In the genomic region with DNA sequence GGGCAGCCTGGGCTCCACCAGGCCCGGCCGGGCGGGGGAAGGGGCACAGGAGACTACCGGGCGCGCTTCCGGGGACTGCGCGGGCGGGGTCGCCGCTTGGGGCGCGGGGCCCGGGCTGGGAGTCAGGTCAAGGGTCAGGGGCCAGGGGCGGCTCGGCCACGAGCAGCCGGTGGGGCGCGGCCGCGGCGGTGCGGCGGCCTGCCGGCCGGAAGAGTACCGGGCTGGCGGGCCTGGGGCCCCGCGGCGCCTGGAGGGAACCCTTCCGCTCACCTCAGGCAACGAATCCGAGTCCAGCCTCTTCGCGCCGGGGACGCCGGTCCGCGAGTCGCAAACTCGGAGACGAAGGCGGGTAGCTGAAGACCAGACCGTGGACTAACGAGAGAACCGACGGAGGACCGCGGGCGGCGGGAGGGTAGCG, we compare ENCODE assay signal across 8 cellular contexts. TPM values are rescaled to one million over a fixed set of nuclear protein-coding genes. Genes with fewer than 3 reads are reported as not detected.
DNase-seq lines count a peak whose midpoint lies in the region; ATAC-seq, FAIRE-seq and TF ChIP-seq lines count a peak whose summit lies in the region.

No MANE protein-coding gene starts in this region.

- peak overlapping the region; percentile 88 to 96 (median 92) for H3K4me3 Mint-ChIP-seq in CD8-positive, alpha-beta memory T cell

- TF ChIP-seq POLR2A in IMR-90 (IDR thresholded peaks at IDR 0.05; ENCODE audit: low read depth, low read length) = no peak

- peaks cover 0 to 2% of the 10 kb centered on the region in 2 donors for H3K27me3 Mint-ChIP-seq in CD8-positive, alpha-beta memory T cell

- H3K4me1 Mint-ChIP-seq in CD8-positive, alpha-beta memory T cell = peaks cover 68 to 82% (median 74%) of the 10 kb centered on the region in 3 donors

- no peaks in the 10 kb centered on the region for H3K27me3 ChIP-seq in CD8-positive, alpha-beta memory T cell (ENCODE audit: insufficient read depth, low read length, poor library complexity, severe bottlenecking)
- no peaks in the 10 kb centered on the region for H3K27me3 ChIP-seq in IMR-90 (ENCODE audit: control insufficient read depth, insufficient read depth, low read length)
- no peaks in the 10 kb centered on the region for H3K27me3 ChIP-seq in neuron (ENCODE audit: insufficient read depth, low read length)

- TF ChIP-seq CTCF in IMR-90 (conservative IDR thresholded peaks at IDR 0.05; ENCODE audit: low read depth, low read length) = no peak
- no peak for TF ChIP-seq CTCF in fibroblast of mammary gland (conservative IDR thresholded peaks at IDR 0.05; ENCODE audit: control insufficient read depth, insufficient read depth, low read depth, low read length)
- no peak for TF ChIP-seq CTCF in GM13977 (IDR thresholded peaks at IDR 0.05; ENCODE audit: extremely low read depth, insufficient read depth, missing control alignments)

- peak overlapping the region; percentile 65 for H3K18ac ChIP-seq in IMR-90 (ENCODE audit: low read depth, low read length)

- peak; percentile 28 for ATAC-seq in GM21515 (IDR thresholded peaks at IDR 0.05; ENCODE audit: unreplicated experiment)
- ATAC-seq in IMR-90 (ENCODE audit: low read depth) = peak; percentile 17

- peak overlapping the region; percentile 65 for H3K4me3 ChIP-seq in CD8-positive, alpha-beta memory T cell (ENCODE audit: low read length)
- H3K4me3 ChIP-seq in IMR-90 (ENCODE audit: insufficient read depth, low read depth, low read length) (peak overlapping the region; percentile 78), fibroblast of mammary gland (ENCODE audit: control insufficient read depth, low read depth, low read length) (peak overlapping the region; percentile 96), neuron (ENCODE audit: low read length) (peak overlapping the region; percentile 81)

- H3K4me2 ChIP-seq in IMR-90 (ENCODE audit: low read depth, low read length) = no peak overlapping the region

- in situ Hi-C loops in IMR-90 (cut with MboI; ENCODE audit: low sequenced_read_pairs) (loop anchor here (5.0 kb wide), 1 partner anchor 59 kb away; no protein-coding TSS in a partner anchor), GM13977 (cut with MboI; ENCODE audit: low pct_unique_long_range_greater_than_20kb, low sequenced_read_pairs, unreplicated experiment) (no loop called here)

- peak overlapping the region; percentile 98 for H2AK9ac ChIP-seq in IMR-90 (replicated peaks; ENCODE audit: low read depth, low read length, poor library complexity)

- H2AFZ ChIP-seq in IMR-90 (replicated peaks; ENCODE audit: low read length, poor library complexity) (peak overlapping the region; percentile 92), neuron (ENCODE audit: low read depth, low read length) (peak overlapping the region; percentile 49)

- peaks cover 12 to 44% of the 10 kb centered on the region in 2 experiments; a peak in 3 of 4 replicates for H3K79me1 ChIP-seq in IMR-90 (ENCODE audit: low read depth in 1 of 2, low read length in 2 of 2)

- peak overlapping the region; percentile 49 to 92; a peak in 2 of 4 replicates for H4K8ac ChIP-seq in IMR-90 (ENCODE audit: low read depth in 2 of 2, low read length in 2 of 2)

- no peaks in the 10 kb centered on the region for H3K9me3 ChIP-seq in CD8-positive, alpha-beta memory T cell (ENCODE audit: low read length)
- H3K9me3 ChIP-seq in IMR-90 (ENCODE audit: control insufficient read depth, insufficient read depth, low read length) = no peaks in the 10 kb centered on the region
- H3K9me3 ChIP-seq in neuron (ENCODE audit: low read length) = no peaks in the 10 kb centered on the region

- peak overlapping the region; percentile 90 for H4K91ac ChIP-seq in IMR-90 (ENCODE audit: insufficient read depth, low read depth, low read length)

- H3K9me3 Mint-ChIP-seq in CD8-positive, alpha-beta memory T cell = no peaks in the 10 kb centered on the region

- no peak for TF ChIP-seq RAD21 in IMR-90 (IDR thresholded peaks at IDR 0.05; ENCODE audit: low read length)

- peaks cover 76% of the 10 kb centered on the region for H3K4me1 ChIP-seq in CD8-positive, alpha-beta memory T cell (ENCODE audit: insufficient read depth, low read length)
- H3K4me1 ChIP-seq in IMR-90 (ENCODE audit: control insufficient read depth, insufficient read depth, low read length) (peaks cover 9% of the 10 kb centered on the region), neuron (ENCODE audit: insufficient read depth, low read length) (peaks cover 21% of the 10 kb centered on the region)

- H2BK15ac ChIP-seq in IMR-90 (ENCODE audit: low read depth, low read length) = no peak overlapping the region

- peaks cover 6% of the 10 kb centered on the region for H3K36me3 ChIP-seq in CD8-positive, alpha-beta memory T cell (ENCODE audit: insufficient read depth, low read length)
- H3K36me3 ChIP-seq in IMR-90 (ENCODE audit: control insufficient read depth, insufficient read depth, low read length) (peaks cover 14% of the 10 kb centered on the region), neuron (ENCODE audit: insufficient read depth, low read length) (peaks cover 11% of the 10 kb centered on the region)

- peak overlapping the region; percentile 69; the same call in 1 of the 2 replicates for H2BK120ac ChIP-seq in IMR-90 (ENCODE audit: low read depth, low read length)

- no peak overlapping the region for H2BK20ac ChIP-seq in IMR-90 (ENCODE audit: low read depth, low read length)

- H3K9ac ChIP-seq in IMR-90 (ENCODE audit: low read depth, low read length) = peak overlapping the region; percentile 97

- H4K20me1 ChIP-seq in IMR-90 (ENCODE audit: insufficient read depth, low read length) = peaks cover 47% of the 10 kb centered on the region

- H3K27ac ChIP-seq in CD8-positive, alpha-beta memory T cell (ENCODE audit: low read depth, low read length) = peak overlapping the region; percentile 91
- H3K27ac ChIP-seq in IMR-90 (ENCODE audit: insufficient read depth, low read length) = peak overlapping the region; percentile 96

- peaks cover 22% of the 10 kb centered on the region for H3K9me1 ChIP-seq in IMR-90 (ENCODE audit: insufficient read depth, low read length)

- H3K36me3 Mint-ChIP-seq in CD8-positive, alpha-beta memory T cell = peaks cover 0 to 27% (median under 1%) of the 10 kb centered on the region in 3 donors

- WGBS in IMR-90 (ENCODE audit: extremely low coverage in 2 of 2, insufficient read length in 1 of 2), 2 experiments = 1% methylated on average over 22 of the region's 56 CpGs; no CpG with 5 or more reads in 1 of the 2 experiments

- H3K27ac Mint-ChIP-seq in CD8-positive, alpha-beta memory T cell = peak overlapping the region in 5 of 8 donors; percentile 90 to 95 (median 94)

- peak overlapping the region; percentile 95 for H2AK5ac ChIP-seq in IMR-90 (ENCODE audit: low read depth, low read length)

- CTCF ChIA-PET in CD8-positive, alpha-beta memory T cell (lab: Charles Lee) = interaction anchor here (1.2 to 3.1 kb wide), 4 partner anchors 38 to 303 kb away, joined by 4 to 19 read pairs (median 8); a partner anchor contains a TSS
- CTCF ChIA-PET in IMR-90 (lab: Yijun Ruan, JAX) = no interaction called here

- H3K56ac ChIP-seq in IMR-90 (ENCODE audit: extremely low read depth, insufficient read depth, low read length) = peak overlapping the region; percentile 89

- POLR2A ChIA-PET in CD8-positive, alpha-beta memory T cell (lab: Charles Lee) = interaction anchor here (0.6 to 3.4 kb wide), 13 partner anchors 7 to 422 kb away, joined by 3 to 53 read pairs (median 5); a partner anchor contains a TSS
- POLR2A ChIA-PET in IMR-90 (lab: Charles Lee; ENCODE audit: unreplicated experiment) = interaction anchor here (0.6 to 1.1 kb wide), 6 partner anchors 10 to 119 kb away, joined by 3 to 6 read pairs (median 3); no protein-coding TSS in a partner anchor

- peak overlapping the region; percentile 67; the same call in 1 of the 2 replicates for H4K5ac ChIP-seq in IMR-90 (ENCODE audit: low read depth, low read length)

- peak overlapping the region; percentile 97 for H2BK5ac ChIP-seq in IMR-90 (ENCODE audit: low read depth, low read length, poor library complexity, severe bottlenecking)

- no TSS peak for BruUV-seq in IMR-90 (replicated peaks; lab: Mats Ljungman, UMichigan)

- FAIRE-seq in urothelium cell line (lab: Jason Lieb, UNC) = no peak

- H3K23ac ChIP-seq in IMR-90 (ENCODE audit: low read depth, low read length) = peak overlapping the region; percentile 94

- peak in 3 of 5 donors; percentile 44 to 71 (median 54) for DNase-seq in CD8-positive, alpha-beta memory T cell
- no peak for DNase-seq in IMR-90
- DNase-seq in activated T-cell treated with anti-CD3 and anti-CD28 coated beads for 48 hours (ENCODE audit: low read depth) = peak; percentile 52
- no peak for DNase-seq in fibroblast of mammary gland (ENCODE audit: low read depth)
- DNase-seq in urothelium cell line (ENCODE audit: low spot score) = peak; percentile 53
- DNase-seq in GM13977 (ENCODE audit: low spot score) = no peak

- intact Hi-C loops in IMR-90 (cut with micrococcal nuclease) = loop anchor here (2.0 to 5.0 kb wide), 3 partner anchors 49 to 261 kb away; a partner anchor contains a TSS

- H3K4ac ChIP-seq in IMR-90 (ENCODE audit: low read depth, low read length) = peak overlapping the region; percentile 97

- H3K14ac ChIP-seq in IMR-90 (replicated peaks; ENCODE audit: low read depth, low read length) = peak overlapping the region; percentile 98

- dilution Hi-C loops in IMR-90 (cut with HindIII; ENCODE audit: low sequenced_read_pairs, unreplicated experiment) = no loop called here

RNA-seq across cellular contexts. Expression of a gene that starts 0.2 kb away (rescaled TPM):
- total RNA-seq in CD8-positive, alpha-beta memory T cell = 100 to 1,000 TPM; 478 to 506 TPM
- 678 TPM for polyA plus RNA-seq in CD8-positive, alpha-beta memory T cell
- 879 and 897 TPM in 2 replicates for total RNA-seq in IMR-90 (2012; rRNA removed)
- polyA plus RNA-seq in IMR-90 (2012; rRNA removed) = 369 and 383 TPM in 2 replicates
- 692 and 1,180 TPM in 2 replicates for polyA plus RNA-seq in IMR-90 (2012; cell fraction: cytosol; rRNA removed)
- polyA plus RNA-seq in IMR-90 (2012; cell fraction: nucleus; rRNA removed; ENCODE audit: low replicate concordance) = 208 and 242 TPM in 2 replicates

RNA-seq across cellular contexts. Expression of a gene that starts 0.7 kb away (rescaled TPM):
- 10 to 100 TPM; 21.3 to 23.2 TPM for total RNA-seq in CD8-positive, alpha-beta memory T cell
- 38.4 TPM for polyA plus RNA-seq in CD8-positive, alpha-beta memory T cell
- 12.8 and 15.1 TPM in 2 replicates for total RNA-seq in IMR-90 (2012; rRNA removed)
- polyA plus RNA-seq in IMR-90 (2012; rRNA removed) = 43.2 and 46.6 TPM in 2 replicates
- polyA plus RNA-seq in IMR-90 (2012; cell fraction: cytosol; rRNA removed) = 32.0 and 57.4 TPM in 2 replicates
- 14.9 and 15.1 TPM in 2 replicates for polyA plus RNA-seq in IMR-90 (2012; cell fraction: nucleus; rRNA removed; ENCODE audit: low replicate concordance)

RNA-seq across cellular contexts. Expression of a gene that starts 10.7 kb away (rescaled TPM):
- total RNA-seq in CD8-positive, alpha-beta memory T cell = 1 to 10 TPM; 1.3 to 1.6 TPM
- 0.62 TPM for polyA plus RNA-seq in CD8-positive, alpha-beta memory T cell
- 0.28 and 0.36 TPM in 2 replicates for total RNA-seq in IMR-90 (2012; rRNA removed)
- 5.0 and 5.5 TPM in 2 replicates for polyA plus RNA-seq in IMR-90 (2012; rRNA removed)
- polyA plus RNA-seq in IMR-90 (2012; cell fraction: cytosol; rRNA removed) = 0.90 and 0.91 TPM in 2 replicates
- 47.6 and 77.6 TPM in 2 replicates for polyA plus RNA-seq in IMR-90 (2012; cell fraction: nucleus; rRNA removed; ENCODE audit: low replicate concordance)

RNA-seq across cellular contexts. Expression of a gene that starts 17.6 kb away (rescaled TPM):
- total RNA-seq in CD8-positive, alpha-beta memory T cell = 10 to 100 TPM; 12.2 to 12.3 TPM
- polyA plus RNA-seq in CD8-positive, alpha-beta memory T cell = 7.0 TPM
- 2.8 and 3.4 TPM in 2 replicates for total RNA-seq in IMR-90 (2012; rRNA removed)
- polyA plus RNA-seq in IMR-90 (2012; rRNA removed) = 8.0 and 11.4 TPM in 2 replicates
- 4.5 and 6.7 TPM in 2 replicates for polyA plus RNA-seq in IMR-90 (2012; cell fraction: cytosol; rRNA removed)
- 143 and 158 TPM in 2 replicates for polyA plus RNA-seq in IMR-90 (2012; cell fraction: nucleus; rRNA removed; ENCODE audit: low replicate concordance)

RNA-seq across cellular contexts. Expression of a gene that starts 53.4 kb away (rescaled TPM):
- 100 to 1,000 TPM; 223 to 231 TPM for total RNA-seq in CD8-positive, alpha-beta memory T cell
- 140 TPM for polyA plus RNA-seq in CD8-positive, alpha-beta memory T cell
- total RNA-seq in IMR-90 (2012; rRNA removed) = 126 and 128 TPM in 2 replicates
- polyA plus RNA-seq in IMR-90 (2012; rRNA removed) = 680 and 1,004 TPM in 2 replicates
- polyA plus RNA-seq in IMR-90 (2012; cell fraction: cytosol; rRNA removed) = 950 and 1,047 TPM in 2 replicates
- 169 and 330 TPM in 2 replicates for polyA plus RNA-seq in IMR-90 (2012; cell fraction: nucleus; rRNA removed; ENCODE audit: low replicate concordance)

Comparison
In these comparisons a context has a peak if more than half of its experiments do, and no peak if none do; other contexts are left out.
1. DNase-seq: peak in CD8-positive, alpha-beta memory T cell (3 of 5), activated T-cell treated with anti-CD3 and anti-CD28 coated beads for 48 hours (single experiment) and urothelium cell line (single experiment); none in IMR-90 (single experiment), fibroblast of mammary gland (single experiment) and GM13977 (single experiment).
2. Peak in every context shown above with its lines, with median percentiles within 50 percentile points of each other: H3K4me3 ChIP-seq.